In genomic region chr2:85216927-85217326, GRCh38 we compare ENCODE assay signal across 1 cellular context.
TF ChIP-seq lines count a peak whose summit lies in the region.

No MANE protein-coding gene starts in this region.

TF ChIP-seq in WTC11, 78 proteins besides CTCF, POLR2A, EP300 and RAD21:
- TF ChIP-seq PREB (CRISPR knock-in tag; IDR thresholded peaks at IDR 0.05; ENCODE audit: borderline replicate concordance), result no peak
- no peak for TF ChIP-seq ELF4 (CRISPR knock-in tag; IDR thresholded peaks at IDR 0.05; ENCODE audit: low read depth)
- no peak for TF ChIP-seq ZNF423 (CRISPR knock-in tag; IDR thresholded peaks at IDR 0.05)
- no peak for TF ChIP-seq AFF4 (CRISPR knock-in tag; IDR thresholded peaks at IDR 0.05; ENCODE audit: borderline replicate concordance)
- TF ChIP-seq ATF3 (CRISPR knock-in tag; conservative IDR thresholded peaks at IDR 0.05), result no peak
- TF ChIP-seq ZNF219 (CRISPR knock-in tag; IDR thresholded peaks at IDR 0.05; ENCODE audit: borderline replicate concordance), result no peak
- TF ChIP-seq FOXP1 (CRISPR knock-in tag; IDR thresholded peaks at IDR 0.05; ENCODE audit: borderline replicate concordance), result no peak
- TF ChIP-seq E2F4 (CRISPR knock-in tag; IDR thresholded peaks at IDR 0.05; ENCODE audit: borderline replicate concordance, low read depth), result no peak
- TF ChIP-seq PRDM15 (CRISPR knock-in tag; IDR thresholded peaks at IDR 0.05), result no peak
- no peak for TF ChIP-seq ZSCAN18 (CRISPR knock-in tag; IDR thresholded peaks at IDR 0.05)
- TF ChIP-seq USF2 (CRISPR knock-in tag; IDR thresholded peaks at IDR 0.05), result no peak
- TF ChIP-seq ZMAT4 (CRISPR knock-in tag; IDR thresholded peaks at IDR 0.05), result no peak
